ENCODE assay signal across 12 cellular contexts in the genomic region with DNA sequence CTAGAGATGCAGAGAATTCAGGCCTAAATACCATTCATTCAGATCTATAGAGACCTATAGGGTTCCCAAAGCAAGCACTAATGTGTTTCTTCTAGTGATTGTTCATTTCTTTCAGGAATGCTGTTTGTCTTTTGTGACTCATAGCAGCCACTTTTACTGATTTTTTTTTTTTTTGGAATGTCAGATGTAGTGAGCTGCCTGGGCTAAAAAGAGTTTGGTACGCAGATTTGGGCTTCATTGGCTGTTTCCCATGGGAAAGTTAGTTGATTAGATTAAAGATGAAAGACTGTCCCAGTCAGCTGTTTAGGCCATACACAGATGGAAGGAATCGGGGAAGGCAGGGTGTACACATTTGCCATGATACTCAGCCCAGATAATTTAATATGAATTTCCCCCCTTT.
DNase-seq lines count a peak whose midpoint lies in the region; ATAC-seq and TF ChIP-seq lines count a peak whose summit lies in the region.
"Had no signal": no experiment of that assay in that cellular context is flagged by ENCODE, and none has a peak within 500 bp of the region (broad histone marks: within the 10 kb centered on the region; RNA-seq: fewer than 3 reads in every experiment).

No MANE protein-coding gene starts in this region.

- H3K4me1 ChIP-seq in ACC112 (ENCODE audit: control insufficient read depth, insufficient read depth, low read length, unreplicated experiment) (peaks cover 75% of the 10 kb centered on the region), HCT116 (ENCODE audit: control insufficient read depth in 1 of 2, insufficient read depth in 2 of 2, low read length in 2 of 2) (peaks cover 45 to 57% of the 10 kb centered on the region in 2 experiments)

- peak overlapping the region; percentile 9 for H3K27ac Mint-ChIP-seq in memory B cell

- H3K36me3 ChIP-seq in ACC112 (ENCODE audit: insufficient read depth, low read length) (no peaks in the 10 kb centered on the region), HCT116 (ENCODE audit: control insufficient read depth in 1 of 2, insufficient read depth in 2 of 2, low read length in 2 of 2) (no peaks in the 10 kb centered on the region)

- no peak for DNase-seq in HCT116 (ENCODE audit: low read depth, low spot score)
- DNase-seq in astrocyte of the hippocampus (ENCODE audit: low read depth, low spot score) = peak; percentile 71
- DNase-seq in memory B cell (ENCODE audit: low spot score in 2 of 2) = no peak
- DNase-seq in GM19238 (ENCODE audit: insufficient read length, low spot score) = no peak
- no peak for DNase-seq in SKM-1 treated with dmso at 0.1 percent for 144 hours (lab: John Stamatoyannopoulos, UW; ENCODE audit: unreplicated experiment)
- DNase-seq: activated CD4-positive, alpha-beta T cell treated with anti-CD3 and anti-CD28 coated beads, Interleukin-2, amount 50 U/mL, for 48 hours; stimulated activated CD4-positive, alpha-beta T cell treated with anti-CD3 and anti-CD28 coated beads, Interleukin-15, amount 100 ng/mL, for 24 hours had no signal

- CTCF ChIA-PET in HCT116 (lab: Charles Lee) = no interaction called here

- H3K4me3 ChIP-seq in ACC112 (ENCODE audit: low read depth, low read length) = peak overlapping the region; percentile 59
- H3K4me3 ChIP-seq in HCT116 (replicated peaks in 1 of 2; ENCODE audit: low read depth in 1 of 2, low read length in 2 of 2) = no peak overlapping the region

- H3K27ac ChIP-seq in ACC112 (ENCODE audit: low read depth, low read length) = peak overlapping the region; percentile 94
- H3K27ac ChIP-seq in HCT116 (ENCODE audit: low read depth, low read length) = no peak overlapping the region
- H3K27ac ChIP-seq: C4-2B had no signal

- H3K9ac ChIP-seq in HCT116 (ENCODE audit: low read length) = no peak overlapping the region

- H3K27me3 Mint-ChIP-seq in memory B cell = no peaks in the 10 kb centered on the region
- H3K27me3 Mint-ChIP-seq: stimulated activated naive CD8-positive, alpha-beta T cell treated with anti-CD3 and anti-CD28 coated beads, Interleukin-15, Interleukin-2, amounts not matched to agents 100 ng/mL and 50 ng/mL, for 24 hours had no signal

- H4K20me1 ChIP-seq in HCT116 (ENCODE audit: insufficient read depth) = no peaks in the 10 kb centered on the region

- RAD21 ChIA-PET in HCT116 (lab: Charles Lee; ENCODE audit: low non-redundant PET in 1 of 2, low total read pairs in 2 of 2, uncharacterized antibody in 2 of 2, unreplicated experiment in 2 of 2) = no interaction called here

- H3K9me2 ChIP-seq in HCT116 (ENCODE audit: insufficient read depth) = no peaks in the 10 kb centered on the region

- no TSS peak for BruUV-seq in HCT116 (replicated peaks; lab: Mats Ljungman, UMichigan)

- peaks cover 29% of the 10 kb centered on the region for H3K4me1 Mint-ChIP-seq in memory B cell

- ATAC-seq in HCT116 (no peak), memory B cell (ENCODE audit: low read depth) (no peak), HG02610 (IDR thresholded peaks at IDR 0.05; ENCODE audit: unreplicated experiment) (no peak), HG02642 (IDR thresholded peaks at IDR 0.05; ENCODE audit: poor library complexity, unreplicated experiment) (no peak)

- TF ChIP-seq RAD21 in HCT116 (IDR thresholded peaks at IDR 0.05; ENCODE audit: low read depth) = no peak

- H3K9me3 ChIP-seq in HCT116 (ENCODE audit: control insufficient read depth in 1 of 2, insufficient read depth in 1 of 2, low read depth in 1 of 2, low read length in 2 of 2) = peaks cover 0 to 5% of the 10 kb centered on the region in 2 experiments; a peak in 1 of 4 replicates

- peaks cover 2% of the 10 kb centered on the region for H3K9me3 Mint-ChIP-seq in memory B cell

- POLR2A ChIA-PET in HCT116 (lab: Charles Lee) = interaction anchor here (0.7 kb wide), 1 partner anchor 14 kb away, joined by 3 read pairs; no protein-coding TSS in a partner anchor

- TF ChIP-seq CTCF in HCT116 (IDR thresholded peaks at IDR 0.05 in 2 of 3, conservative IDR thresholded peaks at IDR 0.05 in 1 of 3; ENCODE audit: borderline replicate concordance in 1 of 3, insufficient read depth in 1 of 3, low read depth in 2 of 3, low read length in 2 of 3) = no peak

- no peaks in the 10 kb centered on the region for H3K27me3 ChIP-seq in ACC112 (ENCODE audit: insufficient read depth, low read length)
- H3K27me3 ChIP-seq in HCT116 (ENCODE audit: insufficient read depth, low read length) = no peaks in the 10 kb centered on the region

- no peak overlapping the region for H3K4me3 Mint-ChIP-seq in memory B cell

- H2AFZ ChIP-seq in ACC112 (ENCODE audit: low read length, unreplicated experiment) (peak overlapping the region; percentile 34), HCT116 (ENCODE audit: low read depth, low read length, poor library complexity, severe bottlenecking) (no peak overlapping the region)

- intact Hi-C loops in HCT116 (cut with micrococcal nuclease) = no loop called here

- no peak for TF ChIP-seq POLR2A in HCT116 (IDR thresholded peaks at IDR 0.05; ENCODE audit: borderline replicate concordance, extremely low read depth, insufficient read depth, insufficient read length)

- peak overlapping the region; percentile 47 for H3K4me2 ChIP-seq in HCT116 (ENCODE audit: low read length)

- H3K36me3 Mint-ChIP-seq in memory B cell = peaks cover 3% of the 10 kb centered on the region

- no peaks in the 10 kb centered on the region for H3K79me2 ChIP-seq in ACC112 (ENCODE audit: control insufficient read depth, insufficient read depth, low read length, unreplicated experiment)
- H3K79me2 ChIP-seq in HCT116 (ENCODE audit: insufficient read depth, low read length) = no peaks in the 10 kb centered on the region

TF ChIP-seq in HCT116, 20 proteins besides CTCF, POLR2A, EP300 and RAD21:
- TF ChIP-seq CEBPB (IDR thresholded peaks at IDR 0.05; ENCODE audit: low read depth) (no peak), EZH2 (IDR thresholded peaks at IDR 0.05) (no peak), ZFX (IDR thresholded peaks at IDR 0.05) (no peak), FOSL1 (IDR thresholded peaks at IDR 0.05; ENCODE audit: low read depth) (peak; percentile 19; the same call in 1 of the 2 replicates)
